Comparison of ENCODE assay signal across 9 cellular contexts in genomic region chr1:198934414-198934813, GRCh38.
DNase-seq lines count a peak whose midpoint lies in the region; ATAC-seq, FAIRE-seq and TF ChIP-seq lines count a peak whose summit lies in the region.
"Had no signal": no experiment of that assay in that cellular context is flagged by ENCODE, and none has a peak within 500 bp of the region (broad histone marks: within the 10 kb centered on the region; RNA-seq: fewer than 3 reads in every experiment).

No MANE protein-coding gene starts in this region.

- H3K4me1 ChIP-seq in left ventricle myocardium inferior = peaks cover 74% of the 10 kb centered on the region
- H3K4me1 ChIP-seq in ascending aorta = peaks cover 0 to 3% of the 10 kb centered on the region in 2 donors
- H3K4me1 ChIP-seq in keratinocyte (ENCODE audit: control insufficient read depth, extremely low read depth, insufficient read depth, low read length) = peaks cover 25% of the 10 kb centered on the region
- H3K4me1 ChIP-seq in transverse colon = peaks cover 0 to 26% (median 10%) of the 10 kb centered on the region in 4 donors

- TF ChIP-seq CTCF in left ventricle myocardium inferior (IDR thresholded peaks at IDR 0.05; ENCODE audit: borderline replicate concordance) = no peak
- no peak for TF ChIP-seq CTCF in ascending aorta (IDR thresholded peaks at IDR 0.05)
- no peak for TF ChIP-seq CTCF in keratinocyte (optimal IDR thresholded peaks at IDR 0.05 in 1 of 3, IDR thresholded peaks at IDR 0.05 in 1 of 3, conservative IDR thresholded peaks at IDR 0.05 in 1 of 3; ENCODE audit: extremely low read depth in 1 of 3, insufficient read depth in 2 of 3, low read length in 3 of 3)
- TF ChIP-seq CTCF in transverse colon (IDR thresholded peaks at IDR 0.05) = no peak

- peak overlapping the region; percentile 64 for H3K4me2 ChIP-seq in keratinocyte (ENCODE audit: control insufficient read depth, extremely low read depth, insufficient read depth, low read depth, low read length)

- no peaks in the 10 kb centered on the region for H4K20me1 ChIP-seq in keratinocyte (ENCODE audit: control insufficient read depth, extremely low read depth, insufficient read depth, low read length)

- intact Hi-C loops in left ventricle myocardium inferior (cut with micrococcal nuclease) = no loop called here
- intact Hi-C loops in Right ventricle myocardium inferior (cut with DNase I) = loop anchor here (10.0 kb wide), 1 partner anchor 250 kb away; no protein-coding TSS in a partner anchor
- intact Hi-C loops in ascending aorta (cut with DNase I) = no loop called here
- intact Hi-C loops in transverse colon (cut with DNase I; ENCODE audit: low total_unique reads) = no loop called here

- TF ChIP-seq EP300 in transverse colon (IDR thresholded peaks at IDR 0.05; ENCODE audit: low read depth) = no peak

- H3K36me3 ChIP-seq in left ventricle myocardium inferior (no peaks in the 10 kb centered on the region), ascending aorta (no peaks in the 10 kb centered on the region), keratinocyte (ENCODE audit: control insufficient read depth in 2 of 2, extremely low read depth in 1 of 2, insufficient read depth in 2 of 2, low read length in 2 of 2) (no peaks in the 10 kb centered on the region), transverse colon (no peaks in the 10 kb centered on the region)

- H2AFZ ChIP-seq in keratinocyte (ENCODE audit: control insufficient read depth, low read length) = no peak overlapping the region

- H3K9me3 Mint-ChIP-seq in naive thymus-derived CD8-positive, alpha-beta T cell = no peaks in the 10 kb centered on the region
- H3K9me3 Mint-ChIP-seq: central memory CD8-positive, alpha-beta T cell had no signal

- in situ Hi-C loops in transverse colon (cut with MboI; ENCODE audit: low pct_ligation_motif_present in 1 of 4, low pct_unique_long_range_greater_than_20kb in 1 of 4, low sequenced_read_pairs in 3 of 4) = no loop called here

- H3K9me1 ChIP-seq in keratinocyte (ENCODE audit: control insufficient read depth, extremely low read depth, insufficient read depth, low read length) = no peaks in the 10 kb centered on the region

- H3K4me3 ChIP-seq in left ventricle myocardium inferior = peak overlapping the region; percentile 75
- peak overlapping the region; percentile 47 to 63 for H3K4me3 ChIP-seq in ascending aorta
- H3K4me3 ChIP-seq in keratinocyte (ENCODE audit: control insufficient read depth in 2 of 3, extremely low read depth in 1 of 3, insufficient read depth in 2 of 3, low read depth in 1 of 3, low read length in 3 of 3) = peak overlapping the region; percentile 70 to 98 (median 94)
- H3K4me3 ChIP-seq in transverse colon = peak overlapping the region in 1 of 4 donors; percentile 51

- H3K4me1 Mint-ChIP-seq in naive thymus-derived CD8-positive, alpha-beta T cell = peaks cover 11 to 38% (median 36%) of the 10 kb centered on the region in 4 donors

- H3K27ac Mint-ChIP-seq in naive thymus-derived CD8-positive, alpha-beta T cell = no peak overlapping the region

- TF ChIP-seq POLR2A in transverse colon (IDR thresholded peaks at IDR 0.05) = no peak

- FAIRE-seq in keratinocyte (lab: Jason Lieb, UNC) = no peak

- H3K9me3 ChIP-seq in left ventricle myocardium inferior (replicated peaks) (no peaks in the 10 kb centered on the region), ascending aorta (no peaks in the 10 kb centered on the region), keratinocyte (ENCODE audit: control insufficient read depth, low read depth, low read length) (no peaks in the 10 kb centered on the region), transverse colon (no peaks in the 10 kb centered on the region)

- H3K27ac ChIP-seq in left ventricle myocardium inferior (replicated peaks) = peak overlapping the region; percentile 86
- no peak overlapping the region for H3K27ac ChIP-seq in ascending aorta
- peak overlapping the region; percentile 90 for H3K27ac ChIP-seq in keratinocyte (ENCODE audit: control insufficient read depth, insufficient read depth, low read length)
- peak overlapping the region; percentile 51 to 72 (median 72) for H3K27ac ChIP-seq in transverse colon

- 74 to 81% methylated on average over 2 of the region's 2 CpGs for WGBS in transverse colon (ENCODE audit: low coverage in 1 of 2), 2 donors

- no peaks in the 10 kb centered on the region for H3K27me3 Mint-ChIP-seq in naive thymus-derived CD8-positive, alpha-beta T cell
- H3K27me3 Mint-ChIP-seq: central memory CD8-positive, alpha-beta T cell had no signal

- H3K36me3 Mint-ChIP-seq in naive thymus-derived CD8-positive, alpha-beta T cell = no peaks in the 10 kb centered on the region

- POLR2A ChIA-PET in naive thymus-derived CD8-positive, alpha-beta T cell (lab: Charles Lee) = interaction anchor here (0.6 kb wide), 1 partner anchor 25 kb away, joined by 3 read pairs; no protein-coding TSS in a partner anchor

- no peaks in the 10 kb centered on the region for H3K27me3 ChIP-seq in left ventricle myocardium inferior (ENCODE audit: low read depth)
- H3K27me3 ChIP-seq in ascending aorta = no peaks in the 10 kb centered on the region
- no peaks in the 10 kb centered on the region for H3K27me3 ChIP-seq in keratinocyte (ENCODE audit: control insufficient read depth, extremely low read depth, insufficient read depth, low read length)
- no peaks in the 10 kb centered on the region for H3K27me3 ChIP-seq in transverse colon

- DNase-seq in left ventricle myocardium inferior (no peak), Right ventricle myocardium inferior (ENCODE audit: missing footprints) (no peak), ascending aorta (ENCODE audit: low spot score in 2 of 2) (no peak), keratinocyte (ENCODE audit: low read depth, low spot score) (no peak), transverse colon (no peak), activated gamma-delta T cell treated with Interleukin-2 at 50 U/mL for 16 hours (no peak), left lobe of liver (ENCODE audit: low spot score) (no peak)
- no peak for DNase-seq in naive thymus-derived CD8-positive, alpha-beta T cell

- dilution Hi-C loops in keratinocyte (cut with MboI; ENCODE audit: extremely low pct_ligation_motif_present, low sequenced_read_pairs) = no loop called here

- ATAC-seq in Right ventricle myocardium inferior (no peak), left lobe of liver (no peak)
- ATAC-seq in naive thymus-derived CD8-positive, alpha-beta T cell = no peak

- no peak overlapping the region for H3K4me3 Mint-ChIP-seq in naive thymus-derived CD8-positive, alpha-beta T cell
- H3K4me3 Mint-ChIP-seq: central memory CD8-positive, alpha-beta T cell had no signal

- H3K9ac ChIP-seq in keratinocyte (ENCODE audit: control insufficient read depth, extremely low read depth, insufficient read depth, low read length) = peak overlapping the region; percentile 88

- H3K79me2 ChIP-seq in keratinocyte (ENCODE audit: control insufficient read depth, insufficient read depth, low read length) = peaks cover 65% of the 10 kb centered on the region

Comparison
In these comparisons a context has a peak if more than half of its experiments do, and no peak if none do; other contexts are left out.
1. H3K27ac ChIP-seq: peak in left ventricle myocardium inferior (single experiment), keratinocyte (single experiment) and transverse colon (4 of 4); none in ascending aorta (0 of 2).